ENCODE assay signal across 26 cellular contexts in the genomic region with DNA sequence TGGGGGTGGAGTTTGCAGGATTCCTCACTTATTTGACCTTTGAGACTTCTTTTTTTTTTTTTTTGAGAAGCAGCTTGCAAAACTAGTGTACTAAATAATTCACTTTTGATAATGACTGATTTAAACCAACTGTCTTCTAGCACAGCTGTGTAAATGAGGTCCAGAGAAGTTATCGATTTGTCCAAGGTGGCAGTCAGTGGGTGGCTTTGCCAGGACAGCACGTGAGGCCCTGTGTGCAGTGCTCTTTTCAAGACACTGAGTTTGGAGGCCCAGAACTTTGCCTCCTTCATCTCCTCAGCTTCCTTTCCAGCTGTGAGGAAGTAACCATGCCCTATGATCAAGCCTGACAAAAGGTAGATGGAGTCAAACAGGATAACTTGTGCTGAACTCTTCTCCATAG.
"Had no signal": no experiment of that assay in that cellular context is flagged by ENCODE, and none has a peak within 500 bp of the region (broad histone marks: within the 10 kb centered on the region; RNA-seq: fewer than 3 reads in every experiment).

No MANE protein-coding gene starts in this region.

- H3K4me3 ChIP-seq: psoas muscle, right lobe of liver, sigmoid colon, stomach, thoracic aorta, thyroid gland, tibial nerve, upper lobe of left lung, vagina had no signal

- H3K27me3 ChIP-seq: neutrophil, right lobe of liver, sigmoid colon, stomach, thyroid gland, tibial nerve, upper lobe of left lung, vagina had no signal

- H3K27me3 Mint-ChIP-seq: naive thymus-derived CD8-positive, alpha-beta T cell; natural killer cell treated with Interleukin-12 subunit alpha and Interleukin-12 subunit beta and Interleukin-15 and Interleukin-18, amount 100 ng/mL, for 72 hours; stimulated activated naive B cell treated with anti-CD40 and anti-IgM and Interleukin-4, amounts not matched to agents 10 μg/mL and 1 μg/mL and 100 μg/mL, for 72 hours; stimulated activated naive CD8-positive, alpha-beta T cell treated with anti-CD3 and anti-CD28 coated beads, Interleukin-15, Interleukin-2, amounts not matched to agents 100 ng/mL and 50 ng/mL, for 24 hours had no signal

- H3K27ac ChIP-seq: neutrophil, psoas muscle, right lobe of liver, sigmoid colon, stomach, thoracic aorta, tibial nerve, vagina had no signal

- H3K27ac Mint-ChIP-seq: natural killer cell treated with Interleukin-12 subunit alpha and Interleukin-12 subunit beta and Interleukin-15 and Interleukin-18, amount 100 ng/mL, for 72 hours; nephron progenitor cell; stimulated activated effector memory CD8-positive, alpha-beta T cell treated with anti-CD3 and anti-CD28 coated beads, Interleukin-12 subunit alpha, Interleukin-12 subunit beta, amount 100 ng/mL, for 72 hours; stimulated activated naive B cell treated with anti-CD40 and anti-IgM and Interleukin-4, amounts not matched to agents 10 μg/mL and 1 μg/mL and 100 μg/mL, for 72 hours; stimulated activated naive CD8-positive, alpha-beta T cell treated with anti-CD3 and anti-CD28 coated beads, Interleukin-15, Interleukin-2, amounts not matched to agents 100 ng/mL and 50 ng/mL, for 24 hours had no signal

- H3K36me3 ChIP-seq: neutrophil, right lobe of liver, sigmoid colon, stomach, thoracic aorta, thyroid gland, tibial nerve, upper lobe of left lung, vagina had no signal

- H3K4me1 Mint-ChIP-seq: nephron progenitor cell, neural crest cell had no signal

- DNase-seq: naive thymus-derived CD8-positive, alpha-beta T cell; nephron progenitor cell; nucleus accumbens; psoas muscle; right cardiac atrium; right lobe of liver; sigmoid colon; small intestine; stimulated activated CD4-positive, alpha-beta T cell treated with anti-CD3 and anti-CD28 coated beads, Interleukin-15, amount 100 ng/mL, for 24 hours; stimulated activated CD4-positive, alpha-beta T cell treated with anti-CD3 and anti-CD28 coated beads, Interleukin-2, amount 100 ng/mL, for 24 hours; stimulated activated CD4-positive, alpha-beta T cell treated with anti-CD3 and anti-CD28 coated beads, Interleukin-2, amount 100 ng/mL, for 48 hours; stimulated activated CD4-positive, alpha-beta T cell treated with anti-CD3 and anti-CD28 coated beads, Interleukin-4, amount 100 ng/mL, for 24 hours; stimulated activated naive B cell treated with anti-CD40 and anti-IgM and Interleukin-4, amounts not matched to agents 10 μg/mL and 1 μg/mL and 100 μg/mL, for 72 hours; stimulated activated naive CD4-positive, alpha-beta T cell treated with Interleukin-2 at 50 U/mL for 16 hours; stomach; thyroid gland; trophoblast cell; upper lobe of left lung had no signal

- FAIRE-seq: small intestine had no signal

- H3K36me3 Mint-ChIP-seq: naive thymus-derived CD8-positive, alpha-beta T cell; natural killer cell treated with Interleukin-12 subunit alpha and Interleukin-12 subunit beta and Interleukin-15 and Interleukin-18, amount 100 ng/mL, for 72 hours; stimulated activated effector memory CD8-positive, alpha-beta T cell treated with anti-CD3 and anti-CD28 coated beads, Interleukin-12 subunit alpha, Interleukin-12 subunit beta, amount 100 ng/mL, for 72 hours; stimulated activated naive B cell treated with anti-CD40 and anti-IgM and Interleukin-4, amounts not matched to agents 10 μg/mL and 1 μg/mL and 100 μg/mL, for 72 hours had no signal

- H3K4me1 ChIP-seq: psoas muscle, right lobe of liver, tibial nerve, vagina had no signal

- ATAC-seq: naive thymus-derived CD8-positive, alpha-beta T cell; natural killer cell treated with Interleukin-12 subunit alpha and Interleukin-12 subunit beta and Interleukin-15 and Interleukin-18, amount 100 ng/mL, for 72 hours; psoas muscle; right cardiac atrium; right lobe of liver; stimulated activated effector memory CD8-positive, alpha-beta T cell treated with anti-CD3 and anti-CD28 coated beads, Interleukin-12 subunit alpha, Interleukin-12 subunit beta, amount 100 ng/mL, for 72 hours; stimulated activated naive B cell treated with anti-CD40 and anti-IgM and Interleukin-4, amounts not matched to agents 10 μg/mL and 1 μg/mL and 100 μg/mL, for 72 hours had no signal

- H3K4me3 Mint-ChIP-seq: naive thymus-derived CD8-positive, alpha-beta T cell; natural killer cell treated with Interleukin-12 subunit alpha and Interleukin-12 subunit beta and Interleukin-15 and Interleukin-18, amount 100 ng/mL, for 72 hours; nephron progenitor cell; neural crest cell; stimulated activated effector memory CD8-positive, alpha-beta T cell treated with anti-CD3 and anti-CD28 coated beads, Interleukin-12 subunit alpha, Interleukin-12 subunit beta, amount 100 ng/mL, for 72 hours; stimulated activated naive B cell treated with anti-CD40 and anti-IgM and Interleukin-4, amounts not matched to agents 10 μg/mL and 1 μg/mL and 100 μg/mL, for 72 hours; stimulated activated naive CD8-positive, alpha-beta T cell treated with anti-CD3 and anti-CD28 coated beads, Interleukin-15, Interleukin-2, amounts not matched to agents 100 ng/mL and 50 ng/mL, for 24 hours had no signal

- H3K9me3 ChIP-seq: neutrophil, psoas muscle, right lobe of liver, sigmoid colon, stomach, thoracic aorta, thyroid gland, tibial nerve, upper lobe of left lung, vagina had no signal

- H3K9me3 Mint-ChIP-seq: naive thymus-derived CD8-positive, alpha-beta T cell; natural killer cell treated with Interleukin-12 subunit alpha and Interleukin-12 subunit beta and Interleukin-15 and Interleukin-18, amount 100 ng/mL, for 72 hours; nephron progenitor cell; neural crest cell; stimulated activated effector memory CD8-positive, alpha-beta T cell treated with anti-CD3 and anti-CD28 coated beads, Interleukin-12 subunit alpha, Interleukin-12 subunit beta, amount 100 ng/mL, for 72 hours; stimulated activated naive B cell treated with anti-CD40 and anti-IgM and Interleukin-4, amounts not matched to agents 10 μg/mL and 1 μg/mL and 100 μg/mL, for 72 hours; stimulated activated naive CD8-positive, alpha-beta T cell treated with anti-CD3 and anti-CD28 coated beads, Interleukin-15, Interleukin-2, amounts not matched to agents 100 ng/mL and 50 ng/mL, for 24 hours had no signal
